Comparison of ENCODE assay signal across 1 cellular context in genomic region chr15:44307712-44308111, GRCh38.
TF ChIP-seq lines count a peak whose summit lies in the region.

No MANE protein-coding gene starts in this region.

TF ChIP-seq in GM12878, 131 proteins besides CTCF, POLR2A, EP300 and RAD21:
- TF ChIP-seq ZNF24 (IDR thresholded peaks at IDR 0.05), result no peak
- TF ChIP-seq ZNF687 (IDR thresholded peaks at IDR 0.05), result no peak
- no peak for TF ChIP-seq GABPA (IDR thresholded peaks at IDR 0.05; ENCODE audit: low read depth)
- TF ChIP-seq NR2C1 (IDR thresholded peaks at IDR 0.05), result no peak
- no peak for TF ChIP-seq YBX1 (IDR thresholded peaks at IDR 0.05)
- no peak for TF ChIP-seq NFIC (IDR thresholded peaks at IDR 0.05; ENCODE audit: low read depth, low read length)
- TF ChIP-seq SMC3 (IDR thresholded peaks at IDR 0.05; ENCODE audit: borderline replicate concordance, low read length), result no peak
- TF ChIP-seq HDGF (IDR thresholded peaks at IDR 0.05), result no peak
- TF ChIP-seq KLF5 (IDR thresholded peaks at IDR 0.05; ENCODE audit: partially characterized antibody), result no peak
- no peak for TF ChIP-seq ZNF274 (IDR thresholded peaks at IDR 0.05; ENCODE audit: insufficient read depth, insufficient read length)
- TF ChIP-seq RB1 (IDR thresholded peaks at IDR 0.05; ENCODE audit: borderline replicate concordance), result no peak
- no peak for TF ChIP-seq ASH2L (IDR thresholded peaks at IDR 0.05; ENCODE audit: borderline replicate concordance, low read depth)
- TF ChIP-seq NKRF (conservative IDR thresholded peaks at IDR 0.05), result no peak
